Comparison of ENCODE assay signal across 1 cellular context in the genomic region with DNA sequence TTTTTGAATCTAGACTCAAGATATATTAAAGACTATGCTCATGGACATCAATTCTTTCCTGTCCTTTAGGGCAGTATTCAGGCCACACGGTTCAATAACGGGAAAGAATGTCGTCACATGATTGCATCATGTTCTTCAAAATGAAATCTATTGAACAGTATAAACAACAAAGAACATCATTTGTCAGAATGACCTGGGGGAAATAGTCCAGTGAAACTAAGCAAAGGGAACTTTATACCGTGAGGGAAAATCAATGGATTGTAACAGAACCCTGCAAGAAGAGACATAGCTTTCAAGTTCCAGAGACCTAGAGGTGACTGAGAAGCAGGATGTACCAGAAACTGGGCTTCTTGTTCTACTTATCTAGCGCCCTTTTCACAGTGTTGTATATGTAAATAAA.
TF ChIP-seq lines count a peak whose summit lies in the region.

No MANE protein-coding gene starts in this region.

TF ChIP-seq in liver, 16 proteins besides CTCF, POLR2A, EP300 and RAD21 (continued from another document):
- TF ChIP-seq, protein P1, sequence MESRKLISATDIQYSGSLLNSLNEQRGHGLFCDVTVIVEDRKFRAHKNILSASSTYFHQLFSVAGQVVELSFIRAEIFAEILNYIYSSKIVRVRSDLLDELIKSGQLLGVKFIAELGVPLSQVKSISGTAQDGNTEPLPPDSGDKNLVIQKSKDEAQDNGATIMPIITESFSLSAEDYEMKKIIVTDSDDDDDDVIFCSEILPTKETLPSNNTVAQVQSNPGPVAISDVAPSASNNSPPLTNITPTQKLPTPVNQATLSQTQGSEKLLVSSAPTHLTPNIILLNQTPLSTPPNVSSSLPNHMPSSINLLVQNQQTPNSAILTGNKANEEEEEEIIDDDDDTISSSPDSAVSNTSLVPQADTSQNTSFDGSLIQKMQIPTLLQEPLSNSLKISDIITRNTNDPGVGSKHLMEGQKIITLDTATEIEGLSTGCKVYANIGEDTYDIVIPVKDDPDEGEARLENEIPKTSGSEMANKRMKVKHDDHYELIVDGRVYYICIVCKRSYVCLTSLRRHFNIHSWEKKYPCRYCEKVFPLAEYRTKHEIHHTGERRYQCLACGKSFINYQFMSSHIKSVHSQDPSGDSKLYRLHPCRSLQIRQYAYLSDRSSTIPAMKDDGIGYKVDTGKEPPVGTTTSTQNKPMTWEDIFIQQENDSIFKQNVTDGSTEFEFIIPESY (IDR thresholded peaks at IDR 0.05) = no peak
- no peak for TF ChIP-seq TAF1 (conservative IDR thresholded peaks at IDR 0.05)
- TF ChIP-seq, protein P2, sequence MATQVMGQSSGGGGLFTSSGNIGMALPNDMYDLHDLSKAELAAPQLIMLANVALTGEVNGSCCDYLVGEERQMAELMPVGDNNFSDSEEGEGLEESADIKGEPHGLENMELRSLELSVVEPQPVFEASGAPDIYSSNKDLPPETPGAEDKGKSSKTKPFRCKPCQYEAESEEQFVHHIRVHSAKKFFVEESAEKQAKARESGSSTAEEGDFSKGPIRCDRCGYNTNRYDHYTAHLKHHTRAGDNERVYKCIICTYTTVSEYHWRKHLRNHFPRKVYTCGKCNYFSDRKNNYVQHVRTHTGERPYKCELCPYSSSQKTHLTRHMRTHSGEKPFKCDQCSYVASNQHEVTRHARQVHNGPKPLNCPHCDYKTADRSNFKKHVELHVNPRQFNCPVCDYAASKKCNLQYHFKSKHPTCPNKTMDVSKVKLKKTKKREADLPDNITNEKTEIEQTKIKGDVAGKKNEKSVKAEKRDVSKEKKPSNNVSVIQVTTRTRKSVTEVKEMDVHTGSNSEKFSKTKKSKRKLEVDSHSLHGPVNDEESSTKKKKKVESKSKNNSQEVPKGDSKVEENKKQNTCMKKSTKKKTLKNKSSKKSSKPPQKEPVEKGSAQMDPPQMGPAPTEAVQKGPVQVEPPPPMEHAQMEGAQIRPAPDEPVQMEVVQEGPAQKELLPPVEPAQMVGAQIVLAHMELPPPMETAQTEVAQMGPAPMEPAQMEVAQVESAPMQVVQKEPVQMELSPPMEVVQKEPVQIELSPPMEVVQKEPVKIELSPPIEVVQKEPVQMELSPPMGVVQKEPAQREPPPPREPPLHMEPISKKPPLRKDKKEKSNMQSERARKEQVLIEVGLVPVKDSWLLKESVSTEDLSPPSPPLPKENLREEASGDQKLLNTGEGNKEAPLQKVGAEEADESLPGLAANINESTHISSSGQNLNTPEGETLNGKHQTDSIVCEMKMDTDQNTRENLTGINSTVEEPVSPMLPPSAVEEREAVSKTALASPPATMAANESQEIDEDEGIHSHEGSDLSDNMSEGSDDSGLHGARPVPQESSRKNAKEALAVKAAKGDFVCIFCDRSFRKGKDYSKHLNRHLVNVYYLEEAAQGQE (IDR thresholded peaks at IDR 0.05) = no peak
- no peak for TF ChIP-seq FOXA1 (IDR thresholded peaks at IDR 0.05)
- peak in 1 of 2 donors; percentile 60 for TF ChIP-seq RXRA (IDR thresholded peaks at IDR 0.05)
- TF ChIP-seq EGR1 (IDR thresholded peaks at IDR 0.05; ENCODE audit: low read depth in 2 of 2) = no peak
- TF ChIP-seq SP1 (IDR thresholded peaks at IDR 0.05) = no peak
TF ChIP-seq in liver: peak in this region for 6.
